13 cellular contexts compared by ENCODE assay signal in the genomic region with DNA sequence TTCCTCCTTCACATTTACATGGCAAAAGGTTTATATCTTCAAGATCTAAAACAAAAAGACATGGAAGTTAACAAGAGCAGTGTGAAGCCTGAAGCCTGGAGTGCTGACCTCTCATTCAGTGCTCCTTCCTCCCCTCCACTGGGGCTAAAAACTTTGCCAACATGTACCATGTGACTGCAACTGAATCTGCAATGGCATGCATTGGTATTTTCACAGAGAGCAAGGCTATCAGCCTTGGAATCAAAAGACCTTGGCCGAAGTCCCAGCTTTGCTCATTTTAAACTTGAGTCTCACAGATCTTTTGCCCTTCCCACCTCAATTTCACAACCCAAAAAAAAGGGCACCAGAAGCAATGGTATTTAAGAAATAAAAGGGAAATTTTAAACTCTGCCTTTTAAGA.
DNase-seq lines count a peak whose midpoint lies in the region; ATAC-seq and TF ChIP-seq lines count a peak whose summit lies in the region.
"Had no signal": no experiment of that assay in that cellular context is flagged by ENCODE, and none has a peak within 500 bp of the region (broad histone marks: within the 10 kb centered on the region; RNA-seq: fewer than 3 reads in every experiment).

No MANE protein-coding gene starts in this region.

- no peak overlapping the region for H3K4me3 ChIP-seq in right cardiac atrium (ENCODE audit: low read length)
- no peak overlapping the region for H3K4me3 ChIP-seq in left ventricle myocardium inferior
- H3K4me3 ChIP-seq in colonic mucosa: no peak overlapping the region
- no peak overlapping the region for H3K4me3 ChIP-seq in lower lobe of right lung
- H3K4me3 ChIP-seq: coronary artery had no signal

- DNase-seq in right cardiac atrium (peak in 2 of 3 donors; percentile 24 to 51), left ventricle myocardium inferior (no peak), colonic mucosa (peak; percentile 24), lower lobe of right lung (no peak), 8988T (no peak), NCI-H524 treated with DMSO at 0.1 percent for 48 hours (lab: John Stamatoyannopoulos, UW) (no peak)
- no peak for DNase-seq in activated CD4-positive, alpha-beta T cell treated with anti-CD3 and anti-CD28 coated beads, Interleukin-2, amount 50 U/mL, for 48 hours
- DNase-seq: activated B cell treated with CpG ODN at 0.5 μM for 24 hours; NCI-H146; stimulated activated naive CD8-positive, alpha-beta T cell treated with anti-CD3 and anti-CD28 coated beads, Interleukin-15, Interleukin-2, amounts not matched to agents 100 U/mL and 50 U/mL, for 24 hours had no signal

- H3K27me3 ChIP-seq in right cardiac atrium (ENCODE audit: control insufficient read depth, insufficient read depth) (no peaks in the 10 kb centered on the region), left ventricle myocardium inferior (ENCODE audit: low read depth) (no peaks in the 10 kb centered on the region), colonic mucosa (no peaks in the 10 kb centered on the region), lower lobe of right lung (ENCODE audit: low read depth) (no peaks in the 10 kb centered on the region)

- ATAC-seq in right cardiac atrium: peak in 1 of 2 donors; percentile 50
- ATAC-seq in lower lobe of right lung: peak; percentile 45 to 51
- ATAC-seq in HG02763 (IDR thresholded peaks at IDR 0.05; ENCODE audit: unreplicated experiment): no peak
- ATAC-seq: Panc1; stimulated activated naive CD8-positive, alpha-beta T cell treated with anti-CD3 and anti-CD28 coated beads, Interleukin-15, Interleukin-2, amounts not matched to agents 100 U/mL and 50 U/mL, for 24 hours had no signal

- H3K36me3 ChIP-seq in left ventricle myocardium inferior (no peaks in the 10 kb centered on the region), colonic mucosa (no peaks in the 10 kb centered on the region), lower lobe of right lung (no peaks in the 10 kb centered on the region)

- WGBS in right cardiac atrium: 44% methylated on average over 1 of the region's 1 CpG

- intact Hi-C loops in right cardiac atrium (cut with DNase I): no loop called here
- intact Hi-C loops in left ventricle myocardium inferior (cut with micrococcal nuclease): no loop called here
- intact Hi-C loops in colonic mucosa (cut with DNase I): no loop called here
- intact Hi-C loops in lower lobe of right lung (cut with DNase I): no loop called here

- no peak overlapping the region for H3K27ac ChIP-seq in right cardiac atrium (ENCODE audit: low read length)
- H3K27ac ChIP-seq in left ventricle myocardium inferior (replicated peaks): no peak overlapping the region
- H3K27ac ChIP-seq in colonic mucosa: no peak overlapping the region
- H3K27ac ChIP-seq in lower lobe of right lung: no peak overlapping the region
- H3K27ac ChIP-seq: coronary artery had no signal

- TF ChIP-seq CTCF in left ventricle myocardium inferior (IDR thresholded peaks at IDR 0.05; ENCODE audit: borderline replicate concordance) (no peak), colonic mucosa (IDR thresholded peaks at IDR 0.05) (no peak), lower lobe of right lung (IDR thresholded peaks at IDR 0.05) (no peak)

- no peaks in the 10 kb centered on the region for H3K9me3 ChIP-seq in right cardiac atrium (ENCODE audit: control insufficient read depth, low read length)
- H3K9me3 ChIP-seq in left ventricle myocardium inferior (replicated peaks): no peaks in the 10 kb centered on the region
- H3K9me3 ChIP-seq in colonic mucosa: no peaks in the 10 kb centered on the region
- H3K9me3 ChIP-seq in lower lobe of right lung: no peaks in the 10 kb centered on the region

- H3K9ac ChIP-seq in colonic mucosa (ENCODE audit: low read depth in 2 of 2, low read length in 2 of 2): no peak overlapping the region

- H3K4me1 ChIP-seq in right cardiac atrium (ENCODE audit: control insufficient read depth, insufficient read depth, low read length) (no peaks in the 10 kb centered on the region), left ventricle myocardium inferior (peaks cover 10% of the 10 kb centered on the region), colonic mucosa (no peaks in the 10 kb centered on the region), lower lobe of right lung (peaks cover 3% of the 10 kb centered on the region)

Comparison
In these comparisons a context has a peak if more than half of its experiments do, and no peak if none do; other contexts are left out.
1. DNase-seq: peak in right cardiac atrium (2 of 3) and colonic mucosa (single experiment); none in left ventricle myocardium inferior (single experiment), lower lobe of right lung (single experiment), 8988T (single experiment), activated CD4-positive, alpha-beta T cell treated with anti-CD3 and anti-CD28 coated beads, Interleukin-2, amount 50 U/mL, for 48 hours (0 of 2) and NCI-H524 treated with DMSO at 0.1 percent for 48 hours (single experiment).